ENCODE assay signal across 9 cellular contexts in genomic region chr6:42224222-42225042, GRCh38. TPM values are rescaled to one million over a fixed set of nuclear protein-coding genes. Genes with fewer than 3 reads are reported as not detected.
DNase-seq lines count a peak whose midpoint lies in the region; ATAC-seq, FAIRE-seq and TF ChIP-seq lines count a peak whose summit lies in the region.
"Had no signal": no experiment of that assay in that cellular context is flagged by ENCODE, and none has a peak within 500 bp of the region (broad histone marks: within the 10 kb centered on the region; RNA-seq: fewer than 3 reads in every experiment).

No MANE protein-coding gene starts in this region.

- FAIRE-seq in urothelium cell line (lab: Jason Lieb, UNC), result no peak

- DNase-seq in amniotic stem cell (lab: John Stamatoyannopoulos, UW), result peak; percentile 54
- peak; percentile 63 for DNase-seq in urothelium cell line (ENCODE audit: low spot score)
- no peak for DNase-seq in endothelial cell (ENCODE audit: low spot score)
- no peak for DNase-seq in NCI-H2029 (lab: John Stamatoyannopoulos, UW)
- DNase-seq in NK-92 treated with Interleukin-12 subunit alpha and Interleukin-12 subunit beta, amount 100 ng/mL, for 24 hours (lab: John Stamatoyannopoulos, UW), result no peak

- peaks cover 24% of the 10 kb centered on the region for H3K4me1 ChIP-seq in DOHH2 (ENCODE audit: control insufficient read depth, low read length)

- H3K4me1 Mint-ChIP-seq in endothelial cell (ENCODE audit: unreplicated experiment), result peaks cover 9% of the 10 kb centered on the region

- peaks cover 3% of the 10 kb centered on the region; the same call in 1 of the 2 replicates for H3F3A ChIP-seq in DOHH2 (ENCODE audit: control insufficient read depth, insufficient read depth)

- no peaks in the 10 kb centered on the region for H3K9me3 ChIP-seq in DOHH2 (ENCODE audit: control insufficient read depth, insufficient read depth, low read length)
- H3K9me3 ChIP-seq: SJSA1 had no signal

- TF ChIP-seq CTCF in DOHH2 (IDR thresholded peaks at IDR 0.05; ENCODE audit: low read depth, low read length, poor library complexity, severe bottlenecking) (no peak), endothelial cell (IDR thresholded peaks at IDR 0.05; ENCODE audit: unreplicated experiment) (no peak)

- H3K27me3 ChIP-seq in DOHH2 (ENCODE audit: control insufficient read depth, low read length), result no peaks in the 10 kb centered on the region
- H3K27me3 ChIP-seq: SJSA1 had no signal

- H3K4me3 Mint-ChIP-seq in endothelial cell (ENCODE audit: unreplicated experiment), result no peak overlapping the region

- H3K27ac Mint-ChIP-seq in endothelial cell (ENCODE audit: unreplicated experiment), result no peak overlapping the region

- H3K4me2 ChIP-seq in DOHH2 (ENCODE audit: low read length), result peak overlapping the region; percentile 31

- H3K79me2 ChIP-seq in DOHH2 (ENCODE audit: control insufficient read depth, low read length), result no peaks in the 10 kb centered on the region

- H3K9me2 ChIP-seq in DOHH2 (replicated peaks; ENCODE audit: control insufficient read depth, low read length), result no peaks in the 10 kb centered on the region

- no peaks in the 10 kb centered on the region for H3K9me3 Mint-ChIP-seq in endothelial cell (ENCODE audit: unreplicated experiment)

- H3K27ac ChIP-seq in DOHH2 (ENCODE audit: low read depth, low read length), result no peak overlapping the region
- H3K27ac ChIP-seq: SJSA1 had no signal

- peaks cover 7% of the 10 kb centered on the region; the same call in 1 of the 2 replicates for H3K36me3 ChIP-seq in DOHH2 (ENCODE audit: control insufficient read depth, low read length)
- H3K36me3 ChIP-seq: SJSA1 had no signal

- H4K20me1 ChIP-seq in DOHH2 (ENCODE audit: control insufficient read depth, insufficient read depth, low read depth, low read length), result no peaks in the 10 kb centered on the region

- peaks cover 2% of the 10 kb centered on the region for H3K27me3 Mint-ChIP-seq in endothelial cell (ENCODE audit: unreplicated experiment)

- H3K4me3 ChIP-seq in DOHH2 (ENCODE audit: low read length), result peak overlapping the region; percentile 21
- H3K4me3 ChIP-seq: SJSA1 had no signal

- ATAC-seq in GM19452 (IDR thresholded peaks at IDR 0.05; ENCODE audit: unreplicated experiment) (peak; percentile 88), HG03378 (IDR thresholded peaks at IDR 0.05; ENCODE audit: unreplicated experiment) (peak; percentile 92)

- peaks cover 6% of the 10 kb centered on the region for H3K36me3 Mint-ChIP-seq in endothelial cell (ENCODE audit: low read depth, unreplicated experiment)

RNA-seq across cellular contexts. Expression of gene MRPS10, which starts 6.8 kb away (rescaled TPM):
- total RNA-seq in endothelial cell (ENCODE audit: unreplicated experiment), result 21.9 TPM

RNA-seq across cellular contexts. Expression of gene GUCA1B, which starts 29.7 kb away (rescaled TPM):
- total RNA-seq in endothelial cell (ENCODE audit: unreplicated experiment), result 0.64 TPM
- total RNA-seq: SJSA1 had no signal

RNA-seq across cellular contexts. Expression of gene GUCA1A, which starts 51.3 kb away (rescaled TPM):
- total RNA-seq in endothelial cell (ENCODE audit: unreplicated experiment), result 0.62 TPM
- total RNA-seq: SJSA1 had no signal

Comparison
In these comparisons a context has a peak if more than half of its experiments do, and no peak if none do; other contexts are left out.
1. DNase-seq: peak in amniotic stem cell (single experiment) and urothelium cell line (single experiment); none in endothelial cell (single experiment), NCI-H2029 (single experiment) and NK-92 treated with Interleukin-12 subunit alpha and Interleukin-12 subunit beta, amount 100 ng/mL, for 24 hours (single experiment).